ENCODE assay signal across 9 cellular contexts in the genomic region with DNA sequence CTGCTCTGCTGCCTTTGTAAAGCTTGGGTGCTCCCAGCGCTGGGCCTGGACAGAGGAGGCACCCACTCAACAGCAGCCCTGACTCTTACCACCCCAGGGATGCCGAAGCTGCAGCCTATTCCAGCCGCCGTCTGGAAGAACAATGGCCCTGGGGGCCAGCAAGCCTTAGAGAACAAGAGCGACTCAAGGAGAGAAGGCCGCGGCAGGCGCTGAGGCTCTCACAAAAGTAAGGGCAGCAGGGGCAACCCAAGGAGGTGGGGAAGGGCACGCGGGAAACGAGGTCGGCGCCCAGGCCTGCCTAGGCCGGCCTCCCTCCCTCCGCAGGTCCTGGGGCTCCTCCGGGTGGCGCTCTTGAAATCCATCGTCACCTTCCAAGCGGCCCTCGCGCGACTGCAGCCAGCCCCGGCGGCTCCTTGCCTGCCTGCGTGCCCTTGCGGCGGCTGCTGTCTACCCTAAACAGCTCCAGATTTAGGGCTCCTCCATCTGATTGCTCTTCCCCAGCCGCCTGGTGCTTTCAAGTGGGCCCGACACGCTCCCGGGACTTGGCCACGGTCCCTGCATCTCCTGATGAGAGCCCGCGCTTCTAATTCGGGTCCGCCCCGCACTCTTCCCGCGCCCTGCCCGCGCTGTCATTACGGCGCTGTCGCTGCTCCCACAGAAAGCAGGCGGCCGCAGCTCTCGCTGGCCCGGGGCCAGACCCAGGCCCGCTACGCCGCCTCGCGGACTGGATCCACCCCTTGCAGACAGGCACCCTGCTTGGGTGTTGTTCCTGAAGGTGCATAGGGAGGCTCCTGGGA.
A peak's percentile ranks its signal among the peaks of the same experiment; 100 is the strongest.
DNase-seq lines count a peak whose midpoint lies in the region; ATAC-seq and TF ChIP-seq lines count a peak whose summit lies in the region.
"Had no signal": no experiment of that assay in that cellular context is flagged by ENCODE, and none has a peak within 500 bp of the region (broad histone marks: within the 10 kb centered on the region; RNA-seq: fewer than 3 reads in every experiment).

No MANE protein-coding gene starts in this region.

- H3K9me3 ChIP-seq in heart left ventricle, result peaks cover 0 to 4% (median 0%) of the 10 kb centered on the region in 12 donors
- no peaks in the 10 kb centered on the region for H3K9me3 ChIP-seq in trophoblast cell (ENCODE audit: insufficient read depth, low read depth, low read length)
- no peaks in the 10 kb centered on the region for H3K9me3 ChIP-seq in T-helper 17 cell (ENCODE audit: control insufficient read depth, low read length, poor library complexity, severe bottlenecking)

- no peak overlapping the region for H2BK120ac ChIP-seq in trophoblast cell (ENCODE audit: insufficient read depth, low read length, poor library complexity)

- no peak overlapping the region for H4K8ac ChIP-seq in trophoblast cell (ENCODE audit: low read depth, low read length)

- TF ChIP-seq CTCF in WI38 (IDR thresholded peaks at IDR 0.05; ENCODE audit: low read depth, low read length) (no peak), heart left ventricle (IDR thresholded peaks at IDR 0.05) (peak in 11 of 12 donors; percentile 7 to 59 (median 39))

- H3K36me3 Mint-ChIP-seq in T-helper 17 cell (ENCODE audit: low read depth), result peaks cover 2% of the 10 kb centered on the region

- H3K4ac ChIP-seq in trophoblast cell (ENCODE audit: low read depth, low read length), result no peak overlapping the region

- peak overlapping the region; percentile 80 for H3K4me2 ChIP-seq in trophoblast cell (ENCODE audit: low read length)

- no peak overlapping the region for H3K23ac ChIP-seq in trophoblast cell (ENCODE audit: low read length)

- no peak overlapping the region for H3K4me3 Mint-ChIP-seq in T-helper 17 cell
- H3K4me3 Mint-ChIP-seq: T-helper 2 cell treated with Interferon-gamma antibody and Interleukin-4, amounts not matched to agents 5 μg/mL and 100 μg/mL, for 36 hours had no signal

- intact Hi-C loops in heart left ventricle (cut with DNase I), result loop anchor here in 3 of 10 donors (10.0 kb wide), 1 partner anchor 227 kb away; no protein-coding TSS in a partner anchor

- no peak overlapping the region for H2BK5ac ChIP-seq in trophoblast cell (ENCODE audit: low read depth, low read length, poor library complexity)

- H3K4me1 Mint-ChIP-seq in T-helper 17 cell, result no peaks in the 10 kb centered on the region

- H3K27me3 ChIP-seq in heart left ventricle, result no peaks in the 10 kb centered on the region
- peaks cover 7% of the 10 kb centered on the region for H3K27me3 ChIP-seq in trophoblast cell (ENCODE audit: insufficient read depth, low read length)

- H3K9ac ChIP-seq in trophoblast cell (ENCODE audit: low read length), result peak overlapping the region; percentile 4

- H2AFZ ChIP-seq in trophoblast cell (ENCODE audit: insufficient read depth, low read length, poor library complexity), result peak overlapping the region; percentile 61

- no peaks in the 10 kb centered on the region for H3K79me2 ChIP-seq in trophoblast cell (ENCODE audit: control insufficient read depth, insufficient read depth, low read length, poor library complexity)

- WGBS in heart left ventricle, 4 donors, result 22 to 35% (median 32%) methylated on average over 45 to 53 of the region's 53 CpGs
- WGBS in trophoblast cell (ENCODE audit: extremely low coverage, insufficient coverage, insufficient read length), result no CpG with 5 or more reads among the region's 53 CpGs

- H3K4me1 ChIP-seq in heart left ventricle (peaks cover 0 to 43% (median 32%) of the 10 kb centered on the region in 12 donors), trophoblast cell (ENCODE audit: control insufficient read depth in 1 of 2, insufficient read depth in 2 of 2, low read length in 2 of 2) (peaks cover 3 to 6% of the 10 kb centered on the region in 2 experiments)

- H3K4me3 ChIP-seq in WI38 (ENCODE audit: low read depth, low read length) (peak overlapping the region; percentile 40), heart left ventricle (peak overlapping the region; percentile 6 to 60 (median 48)), trophoblast cell (ENCODE audit: low read depth, low read length) (peak overlapping the region; percentile 52)

- TF ChIP-seq POLR2A in heart left ventricle (IDR thresholded peaks at IDR 0.05), result no peak

- H3K27ac ChIP-seq in heart left ventricle, result peak overlapping the region in 10 of 12 donors; percentile 41 to 82 (median 67)
- no peak overlapping the region for H3K27ac ChIP-seq in trophoblast cell (ENCODE audit: low read depth, low read length)

- no peak overlapping the region for H3K18ac ChIP-seq in trophoblast cell (ENCODE audit: low read length)

- H3K36me3 ChIP-seq in heart left ventricle, result no peaks in the 10 kb centered on the region
- H3K36me3 ChIP-seq in trophoblast cell (ENCODE audit: control insufficient read depth in 1 of 2, insufficient read depth in 2 of 2, low read length in 2 of 2), result no peaks in the 10 kb centered on the region

- H3K27ac Mint-ChIP-seq in T-helper 17 cell, result no peak overlapping the region
- H3K27ac Mint-ChIP-seq: T-helper 2 cell treated with Interferon-gamma antibody and Interleukin-4, amounts not matched to agents 5 μg/mL and 100 μg/mL, for 36 hours had no signal

- no peak overlapping the region for H4K12ac ChIP-seq in trophoblast cell (ENCODE audit: low read depth, low read length)

- H4K91ac ChIP-seq in trophoblast cell (ENCODE audit: low read depth, low read length), result no peak overlapping the region

- H3K14ac ChIP-seq in trophoblast cell (ENCODE audit: low read length), result no peak overlapping the region

- no peak overlapping the region for H2AK5ac ChIP-seq in trophoblast cell (ENCODE audit: low read length)

- H3K79me1 ChIP-seq in trophoblast cell (ENCODE audit: low read length), result no peaks in the 10 kb centered on the region

- no peaks in the 10 kb centered on the region for H3K27me3 Mint-ChIP-seq in T-helper 17 cell

- ATAC-seq in heart left ventricle (peak; percentile 26 to 77 (median 73)), GM21390 (IDR thresholded peaks at IDR 0.05; ENCODE audit: unreplicated experiment) (no peak), T-helper 17 cell (no peak)

- no peak overlapping the region for H2BK12ac ChIP-seq in trophoblast cell (ENCODE audit: low read length)

- peak; percentile 65 for DNase-seq in COLO668 (lab: John Stamatoyannopoulos, UW; ENCODE audit: unreplicated experiment)
- peak; percentile 51 to 81 (median 70) for DNase-seq in heart left ventricle
- DNase-seq in trophoblast cell, result no peak
- no peak for DNase-seq in NOMO-1 treated with dmso at 0.1 percent for 144 hours (lab: John Stamatoyannopoulos, UW; ENCODE audit: unreplicated experiment)
- no peak for DNase-seq in SW480 (ENCODE audit: low spot score)
- DNase-seq in T-helper 17 cell, result no peak

Comparison
In these comparisons a context has a peak if more than half of its experiments do, and no peak if none do; other contexts are left out.
1. DNase-seq: peak in COLO668 (single experiment) and heart left ventricle (5 of 5); none in trophoblast cell (0 of 2), NOMO-1 treated with dmso at 0.1 percent for 144 hours (single experiment), SW480 (single experiment) and T-helper 17 cell (0 of 3).
2. ATAC-seq: peak in heart left ventricle (4 of 4); none in GM21390 (single experiment) and T-helper 17 cell (single experiment).
3. Peak in every context shown above with its lines, with median percentiles within 50 percentile points of each other: H3K4me3 ChIP-seq.